ENCODE assay signal across 8 cellular contexts in genomic region chr10:63265646-63266207, GRCh38.
DNase-seq lines count a peak whose midpoint lies in the region; ATAC-seq and TF ChIP-seq lines count a peak whose summit lies in the region.

No MANE protein-coding gene starts in this region.

- H3K9ac ChIP-seq in SU-DHL-6 (ENCODE audit: low read length): peak overlapping the region; percentile 78

- H3K4me2 ChIP-seq in SU-DHL-6 (ENCODE audit: low read depth, low read length, poor library complexity, severe bottlenecking): peak overlapping the region; percentile 100

- H3K27me3 ChIP-seq in SU-DHL-6 (ENCODE audit: low read length) (no peaks in the 10 kb centered on the region), gastrocnemius medialis (no peaks in the 10 kb centered on the region)

- DNase-seq in fibroblast of mammary gland (ENCODE audit: low read depth) (no peak), gastrocnemius medialis (no peak), NCI-H2196 treated with DMSO at 0.1 percent for 48 hours (lab: John Stamatoyannopoulos, UW; ENCODE audit: unreplicated experiment) (no peak), posterior vena cava (ENCODE audit: low spot score) (no peak)

- H3K79me2 ChIP-seq in SU-DHL-6 (ENCODE audit: insufficient read depth, low read length): peaks cover 87% of the 10 kb centered on the region

- H3K36me3 ChIP-seq in SU-DHL-6 (ENCODE audit: low read length) (peaks cover 8% of the 10 kb centered on the region), gastrocnemius medialis (no peaks in the 10 kb centered on the region)

- no peak for TF ChIP-seq CTCF in GM12875 (IDR thresholded peaks at IDR 0.05; ENCODE audit: borderline replicate concordance, insufficient read depth, low read depth, low read length)
- TF ChIP-seq CTCF in SU-DHL-6 (IDR thresholded peaks at IDR 0.05; ENCODE audit: insufficient read depth, low read length, poor library complexity, severe bottlenecking): no peak
- no peak for TF ChIP-seq CTCF in fibroblast of mammary gland (conservative IDR thresholded peaks at IDR 0.05; ENCODE audit: control insufficient read depth, insufficient read depth, low read depth, low read length)
- no peak for TF ChIP-seq CTCF in gastrocnemius medialis (IDR thresholded peaks at IDR 0.05 in 4 of 5, conservative IDR thresholded peaks at IDR 0.05 in 1 of 5)

- no peak for TF ChIP-seq POLR2A in gastrocnemius medialis (IDR thresholded peaks at IDR 0.05)

- no peak overlapping the region for H2AFZ ChIP-seq in SU-DHL-6 (ENCODE audit: low read depth, low read length, severe bottlenecking)

- H3K4me3 ChIP-seq in GM12875 (ENCODE audit: low read depth, low read length) (peak overlapping the region; percentile 51), SU-DHL-6 (ENCODE audit: insufficient read depth, low read length, poor library complexity, severe bottlenecking) (peak overlapping the region; percentile 73), fibroblast of mammary gland (ENCODE audit: control insufficient read depth, low read depth, low read length) (peak overlapping the region; percentile 84), gastrocnemius medialis (peak overlapping the region; percentile 51 to 64 (median 54))

- H4K20me1 ChIP-seq in SU-DHL-6 (ENCODE audit: low read depth, low read length): no peaks in the 10 kb centered on the region

- in situ Hi-C loops in gastrocnemius medialis (cut with MboI; ENCODE audit: low sequenced_read_pairs in 4 of 4): loop anchor here in 1 of 4 donors (25.0 kb wide), 1 partner anchor 1178 kb away; no protein-coding TSS in a partner anchor

- H3K27ac ChIP-seq in SU-DHL-6 (ENCODE audit: low read depth, low read length) (peak overlapping the region; percentile 95), gastrocnemius medialis (peak overlapping the region; percentile 88 to 96 (median 90))

- intact Hi-C loops in gastrocnemius medialis (cut with DNase I; ENCODE audit: low total_unique reads) (loop anchor here (5.0 to 10.0 kb wide), 4 partner anchors 98 to 1211 kb away; partner anchors contain the start of gene EGR2), posterior vena cava (cut with DNase I) (no loop called here)

- peaks cover 39 to 51% of the 10 kb centered on the region in 2 donors for H3K4me1 ChIP-seq in gastrocnemius medialis

- ATAC-seq in gastrocnemius medialis: no peak
- no peak for ATAC-seq in GM18519 (IDR thresholded peaks at IDR 0.05; ENCODE audit: low FRiP score, unreplicated experiment)
- no peak for ATAC-seq in GM18498 (IDR thresholded peaks at IDR 0.05; ENCODE audit: unreplicated experiment)

- H3K9me3 ChIP-seq in SU-DHL-6 (ENCODE audit: insufficient read depth, low read length) (no peaks in the 10 kb centered on the region), gastrocnemius medialis (no peaks in the 10 kb centered on the region)

- no peaks in the 10 kb centered on the region for H3K9me2 ChIP-seq in SU-DHL-6 (replicated peaks; ENCODE audit: insufficient read depth, low read length)

- H3F3A ChIP-seq in SU-DHL-6 (ENCODE audit: insufficient read depth): peaks cover 85% of the 10 kb centered on the region
